ENCODE assay signal across 25 cellular contexts in genomic region chr2:221677688-221678087, GRCh38.
"Had no signal": no experiment of that assay in that cellular context is flagged by ENCODE, and none has a peak within 500 bp of the region (broad histone marks: within the 10 kb centered on the region; RNA-seq: fewer than 3 reads in every experiment).

No MANE protein-coding gene starts in this region.

- H3K79me2 ChIP-seq: hepatocyte had no signal

- H3K4me1 Mint-ChIP-seq: mesothelial cell of epicardium; naive thymus-derived CD4-positive, alpha-beta T cell; stimulated activated naive B cell treated with anti-CD40 and anti-IgM and Interleukin-4, amounts not matched to agents 10 μg/mL and 1 μg/mL and 100 μg/mL, for 72 hours had no signal

- H3K4me3 ChIP-seq: heart right ventricle, hepatocyte, left ventricle myocardium inferior, lung, ovary, right atrium auricular region, right lobe of liver, stomach, suprapubic skin, thoracic aorta, tibial artery, upper lobe of right lung had no signal

- H3K4me3 Mint-ChIP-seq: mesothelial cell of epicardium; naive thymus-derived CD4-positive, alpha-beta T cell; natural killer cell treated with Interleukin-12 subunit alpha and Interleukin-12 subunit beta and Interleukin-15 and Interleukin-18, amount 100 ng/mL, for 72 hours; stimulated activated naive B cell treated with anti-CD40 and anti-IgM and Interleukin-4, amounts not matched to agents 10 μg/mL and 1 μg/mL and 100 μg/mL, for 72 hours had no signal

- H3K9me3 ChIP-seq: heart right ventricle, left ventricle myocardium inferior, ovary, right atrium auricular region, right lobe of liver, stomach, suprapubic skin, thoracic aorta, tibial artery, upper lobe of right lung had no signal

- H2AFZ ChIP-seq: hepatocyte had no signal

- H3K27me3 Mint-ChIP-seq: natural killer cell treated with Interleukin-12 subunit alpha and Interleukin-12 subunit beta and Interleukin-15 and Interleukin-18, amount 100 ng/mL, for 72 hours; progenitor cell of endocrine pancreas; stimulated activated naive B cell treated with anti-CD40 and anti-IgM and Interleukin-4, amounts not matched to agents 10 μg/mL and 1 μg/mL and 100 μg/mL, for 72 hours had no signal

- H3K36me3 ChIP-seq: heart right ventricle, left ventricle myocardium inferior, ovary, right atrium auricular region, right lobe of liver, stomach, suprapubic skin, thoracic aorta, tibial artery, upper lobe of right lung had no signal

- H3K9me3 Mint-ChIP-seq: stimulated activated naive B cell treated with anti-CD40 and anti-IgM and Interleukin-4, amounts not matched to agents 10 μg/mL and 1 μg/mL and 100 μg/mL, for 72 hours had no signal

- H3K27me3 ChIP-seq: hepatocyte, ovary, right atrium auricular region, right lobe of liver, stomach, suprapubic skin, tibial artery, upper lobe of right lung had no signal

- H3K4me2 ChIP-seq: hepatocyte had no signal

- H3K36me3 Mint-ChIP-seq: mesothelial cell of epicardium; naive thymus-derived CD4-positive, alpha-beta T cell; natural killer cell treated with Interleukin-12 subunit alpha and Interleukin-12 subunit beta and Interleukin-15 and Interleukin-18, amount 100 ng/mL, for 72 hours; stimulated activated naive B cell treated with anti-CD40 and anti-IgM and Interleukin-4, amounts not matched to agents 10 μg/mL and 1 μg/mL and 100 μg/mL, for 72 hours had no signal

- H3K4me1 ChIP-seq: heart right ventricle, left ventricle myocardium inferior, right atrium auricular region, right lobe of liver, stomach, suprapubic skin, tibial artery, upper lobe of right lung had no signal

- H3K27ac ChIP-seq: heart right ventricle, hepatocyte, left ventricle myocardium inferior, ovary, right atrium auricular region, right lobe of liver, stomach, suprapubic skin, thoracic aorta, tibial artery, upper lobe of right lung had no signal

- H3K27ac Mint-ChIP-seq: mesothelial cell of epicardium; naive thymus-derived CD4-positive, alpha-beta T cell; natural killer cell treated with Interleukin-12 subunit alpha and Interleukin-12 subunit beta and Interleukin-15 and Interleukin-18, amount 100 ng/mL, for 72 hours; progenitor cell of endocrine pancreas; stimulated activated naive B cell treated with anti-CD40 and anti-IgM and Interleukin-4, amounts not matched to agents 10 μg/mL and 1 μg/mL and 100 μg/mL, for 72 hours had no signal

- DNase-seq: heart right ventricle; islet precursor cell; left ventricle myocardium inferior; mesendoderm; naive thymus-derived CD4-positive, alpha-beta T cell; ovary; right lobe of liver; stimulated activated CD4-positive, alpha-beta T cell treated with anti-CD3 and anti-CD28 coated beads, Interleukin-12 subunit alpha, Interleukin-12 subunit beta, amount 100 ng/mL, for 4 hours; stimulated activated CD4-positive, alpha-beta T cell treated with anti-CD3 and anti-CD28 coated beads, Interleukin-15, amount 100 ng/mL, for 24 hours; stimulated activated CD4-positive, alpha-beta T cell treated with anti-CD3 and anti-CD28 coated beads, Interleukin-2, amount 100 ng/mL, for 24 hours; stimulated activated CD4-positive, alpha-beta T cell treated with anti-CD3 and anti-CD28 coated beads, Interleukin-4, amount 100 ng/mL, for 1 hour; stimulated activated naive B cell treated with anti-CD40 and anti-IgM and Interleukin-4, amounts not matched to agents 10 μg/mL and 1 μg/mL and 100 μg/mL, for 72 hours; stimulated activated naive CD8-positive, alpha-beta T cell treated with anti-CD3 and anti-CD28 coated beads, Interleukin-15, Interleukin-2, amounts not matched to agents 100 U/mL and 50 U/mL, for 24 hours; stomach; tibial artery; trophoblast cell; upper lobe of right lung had no signal

- ATAC-seq: heart right ventricle; naive thymus-derived CD4-positive, alpha-beta T cell; natural killer cell treated with Interleukin-12 subunit alpha and Interleukin-12 subunit beta and Interleukin-15 and Interleukin-18, amount 100 ng/mL, for 72 hours; right lobe of liver; stimulated activated naive B cell treated with anti-CD40 and anti-IgM and Interleukin-4, amounts not matched to agents 10 μg/mL and 1 μg/mL and 100 μg/mL, for 72 hours; stimulated activated naive CD8-positive, alpha-beta T cell treated with anti-CD3 and anti-CD28 coated beads, Interleukin-15, Interleukin-2, amounts not matched to agents 100 U/mL and 50 U/mL, for 24 hours; upper lobe of right lung had no signal
